In the genomic region with DNA sequence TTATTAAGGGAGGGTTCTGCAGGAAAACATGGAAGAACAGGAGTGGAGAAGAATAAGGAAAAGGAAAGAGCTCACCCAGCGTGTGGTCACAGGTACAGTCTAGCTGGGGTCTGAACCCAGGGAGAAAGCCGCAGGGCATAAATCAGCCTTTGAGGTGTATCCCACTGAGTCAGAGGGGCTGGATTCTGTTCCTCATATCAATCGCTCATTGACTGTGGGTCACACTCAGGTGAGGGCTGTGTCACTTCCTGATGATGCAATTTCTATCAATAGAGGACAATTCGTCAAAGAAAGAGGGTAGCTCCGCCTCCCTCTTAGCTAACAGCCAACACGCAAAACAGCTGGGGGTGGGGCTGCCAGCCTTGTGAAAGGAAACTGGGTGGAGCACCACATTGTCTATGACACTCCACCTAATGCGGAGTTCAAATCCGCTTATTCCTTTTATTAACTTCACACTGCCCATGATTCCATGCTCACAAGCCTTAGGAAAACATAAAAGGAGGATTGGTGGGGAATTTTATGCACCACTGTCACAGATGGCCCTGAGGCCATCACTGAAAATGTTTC, we compare ENCODE assay signal across 1 cellular context.
A peak's percentile ranks its signal among the peaks of the same experiment; 100 is the strongest.
TF ChIP-seq lines count a peak whose summit lies in the region.

No MANE protein-coding gene starts in this region.

TF ChIP-seq in K562, 482 proteins besides CTCF, POLR2A, EP300 and RAD21 (continued from another document and continues in another):
- TF ChIP-seq, protein P1, sequence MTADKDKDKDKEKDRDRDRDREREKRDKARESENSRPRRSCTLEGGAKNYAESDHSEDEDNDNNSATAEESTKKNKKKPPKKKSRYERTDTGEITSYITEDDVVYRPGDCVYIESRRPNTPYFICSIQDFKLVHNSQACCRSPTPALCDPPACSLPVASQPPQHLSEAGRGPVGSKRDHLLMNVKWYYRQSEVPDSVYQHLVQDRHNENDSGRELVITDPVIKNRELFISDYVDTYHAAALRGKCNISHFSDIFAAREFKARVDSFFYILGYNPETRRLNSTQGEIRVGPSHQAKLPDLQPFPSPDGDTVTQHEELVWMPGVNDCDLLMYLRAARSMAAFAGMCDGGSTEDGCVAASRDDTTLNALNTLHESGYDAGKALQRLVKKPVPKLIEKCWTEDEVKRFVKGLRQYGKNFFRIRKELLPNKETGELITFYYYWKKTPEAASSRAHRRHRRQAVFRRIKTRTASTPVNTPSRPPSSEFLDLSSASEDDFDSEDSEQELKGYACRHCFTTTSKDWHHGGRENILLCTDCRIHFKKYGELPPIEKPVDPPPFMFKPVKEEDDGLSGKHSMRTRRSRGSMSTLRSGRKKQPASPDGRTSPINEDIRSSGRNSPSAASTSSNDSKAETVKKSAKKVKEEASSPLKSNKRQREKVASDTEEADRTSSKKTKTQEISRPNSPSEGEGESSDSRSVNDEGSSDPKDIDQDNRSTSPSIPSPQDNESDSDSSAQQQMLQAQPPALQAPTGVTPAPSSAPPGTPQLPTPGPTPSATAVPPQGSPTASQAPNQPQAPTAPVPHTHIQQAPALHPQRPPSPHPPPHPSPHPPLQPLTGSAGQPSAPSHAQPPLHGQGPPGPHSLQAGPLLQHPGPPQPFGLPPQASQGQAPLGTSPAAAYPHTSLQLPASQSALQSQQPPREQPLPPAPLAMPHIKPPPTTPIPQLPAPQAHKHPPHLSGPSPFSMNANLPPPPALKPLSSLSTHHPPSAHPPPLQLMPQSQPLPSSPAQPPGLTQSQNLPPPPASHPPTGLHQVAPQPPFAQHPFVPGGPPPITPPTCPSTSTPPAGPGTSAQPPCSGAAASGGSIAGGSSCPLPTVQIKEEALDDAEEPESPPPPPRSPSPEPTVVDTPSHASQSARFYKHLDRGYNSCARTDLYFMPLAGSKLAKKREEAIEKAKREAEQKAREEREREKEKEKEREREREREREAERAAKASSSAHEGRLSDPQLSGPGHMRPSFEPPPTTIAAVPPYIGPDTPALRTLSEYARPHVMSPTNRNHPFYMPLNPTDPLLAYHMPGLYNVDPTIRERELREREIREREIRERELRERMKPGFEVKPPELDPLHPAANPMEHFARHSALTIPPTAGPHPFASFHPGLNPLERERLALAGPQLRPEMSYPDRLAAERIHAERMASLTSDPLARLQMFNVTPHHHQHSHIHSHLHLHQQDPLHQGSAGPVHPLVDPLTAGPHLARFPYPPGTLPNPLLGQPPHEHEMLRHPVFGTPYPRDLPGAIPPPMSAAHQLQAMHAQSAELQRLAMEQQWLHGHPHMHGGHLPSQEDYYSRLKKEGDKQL (CRISPR knock-in tag; IDR thresholded peaks at IDR 0.05; ENCODE audit: borderline replicate concordance), result no peak
- TF ChIP-seq RNF2 (IDR thresholded peaks at IDR 0.05) (peak; percentile 68; the same call in 1 of the 2 replicates), SIN3A (IDR thresholded peaks at IDR 0.05; ENCODE audit: borderline replicate concordance in 2 of 2, control insufficient read depth in 1 of 2, low read depth in 2 of 2, low read length in 2 of 2) (no peak), SUPT5H (IDR thresholded peaks at IDR 0.05) (no peak), NFE2 (IDR thresholded peaks at IDR 0.05; ENCODE audit: low read depth) (0 out of 2 replicates have a peak, but pooled peaks have one; percentile 18), VEZF1 (CRISPR knock-in tag; IDR thresholded peaks at IDR 0.05) (peak; percentile 86), HCFC1 (IDR thresholded peaks at IDR 0.05; ENCODE audit: low read depth, low read length) (no peak), ZFP30 (CRISPR knock-in tag; IDR thresholded peaks at IDR 0.05; ENCODE audit: borderline replicate concordance) (no peak), TRIM28 (IDR thresholded peaks at IDR 0.05) (no peak), ARID3A (IDR thresholded peaks at IDR 0.05; ENCODE audit: borderline replicate concordance, low read depth, low read length) (no peak), MYNN (IDR thresholded peaks at IDR 0.05) (no peak), MYNN (CRISPR knock-in tag; IDR thresholded peaks at IDR 0.05) (no peak), FOSL1 (tag; conservative IDR thresholded peaks at IDR 0.05) (peak; percentile 90), ZNF395 (CRISPR knock-in tag; IDR thresholded peaks at IDR 0.05) (no peak), ZNF764 (CRISPR knock-in tag; IDR thresholded peaks at IDR 0.05; ENCODE audit: low read depth) (no peak), CBX8 (IDR thresholded peaks at IDR 0.05; ENCODE audit: borderline replicate concordance, extremely low read depth, low read depth, low read length, poor library complexity, severe bottlenecking) (no peak), ETV6 (IDR thresholded peaks at IDR 0.05; ENCODE audit: borderline replicate concordance in 1 of 2, low read depth in 2 of 2, low read length in 1 of 2) (no peak), ETV6 (CRISPR knock-in tag; IDR thresholded peaks at IDR 0.05; ENCODE audit: borderline replicate concordance) (no peak), ZNF263 (CRISPR knock-in tag; IDR thresholded peaks at IDR 0.05; ENCODE audit: borderline replicate concordance) (no peak), CBX1 (IDR thresholded peaks at IDR 0.05; ENCODE audit: low read depth) (no peak), ZNF12 (CRISPR knock-in tag; IDR thresholded peaks at IDR 0.05) (no peak), SMARCC2 (IDR thresholded peaks at IDR 0.05; ENCODE audit: low read depth) (no peak), ZNF124 (CRISPR knock-in tag; IDR thresholded peaks at IDR 0.05) (no peak)
- TF ChIP-seq, protein P2, sequence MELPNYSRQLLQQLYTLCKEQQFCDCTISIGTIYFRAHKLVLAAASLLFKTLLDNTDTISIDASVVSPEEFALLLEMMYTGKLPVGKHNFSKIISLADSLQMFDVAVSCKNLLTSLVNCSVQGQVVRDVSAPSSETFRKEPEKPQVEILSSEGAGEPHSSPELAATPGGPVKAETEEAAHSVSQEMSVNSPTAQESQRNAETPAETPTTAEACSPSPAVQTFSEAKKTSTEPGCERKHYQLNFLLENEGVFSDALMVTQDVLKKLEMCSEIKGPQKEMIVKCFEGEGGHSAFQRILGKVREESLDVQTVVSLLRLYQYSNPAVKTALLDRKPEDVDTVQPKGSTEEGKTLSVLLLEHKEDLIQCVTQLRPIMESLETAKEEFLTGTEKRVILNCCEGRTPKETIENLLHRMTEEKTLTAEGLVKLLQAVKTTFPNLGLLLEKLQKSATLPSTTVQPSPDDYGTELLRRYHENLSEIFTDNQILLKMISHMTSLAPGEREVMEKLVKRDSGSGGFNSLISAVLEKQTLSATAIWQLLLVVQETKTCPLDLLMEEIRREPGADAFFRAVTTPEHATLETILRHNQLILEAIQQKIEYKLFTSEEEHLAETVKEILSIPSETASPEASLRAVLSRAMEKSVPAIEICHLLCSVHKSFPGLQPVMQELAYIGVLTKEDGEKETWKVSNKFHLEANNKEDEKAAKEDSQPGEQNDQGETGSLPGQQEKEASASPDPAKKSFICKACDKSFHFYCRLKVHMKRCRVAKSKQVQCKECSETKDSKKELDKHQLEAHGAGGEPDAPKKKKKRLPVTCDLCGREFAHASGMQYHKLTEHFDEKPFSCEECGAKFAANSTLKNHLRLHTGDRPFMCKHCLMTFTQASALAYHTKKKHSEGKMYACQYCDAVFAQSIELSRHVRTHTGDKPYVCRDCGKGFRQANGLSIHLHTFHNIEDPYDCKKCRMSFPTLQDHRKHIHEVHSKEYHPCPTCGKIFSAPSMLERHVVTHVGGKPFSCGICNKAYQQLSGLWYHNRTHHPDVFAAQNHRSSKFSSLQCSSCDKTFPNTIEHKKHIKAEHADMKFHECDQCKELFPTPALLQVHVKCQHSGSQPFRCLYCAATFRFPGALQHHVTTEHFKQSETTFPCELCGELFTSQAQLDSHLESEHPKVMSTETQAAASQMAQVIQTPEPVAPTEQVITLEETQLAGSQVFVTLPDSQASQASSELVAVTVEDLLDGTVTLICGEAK (IDR thresholded peaks at IDR 0.05), result no peak
- TF ChIP-seq, protein P2 (CRISPR knock-in tag; IDR thresholded peaks at IDR 0.05), result no peak
- TF ChIP-seq, protein P3, sequence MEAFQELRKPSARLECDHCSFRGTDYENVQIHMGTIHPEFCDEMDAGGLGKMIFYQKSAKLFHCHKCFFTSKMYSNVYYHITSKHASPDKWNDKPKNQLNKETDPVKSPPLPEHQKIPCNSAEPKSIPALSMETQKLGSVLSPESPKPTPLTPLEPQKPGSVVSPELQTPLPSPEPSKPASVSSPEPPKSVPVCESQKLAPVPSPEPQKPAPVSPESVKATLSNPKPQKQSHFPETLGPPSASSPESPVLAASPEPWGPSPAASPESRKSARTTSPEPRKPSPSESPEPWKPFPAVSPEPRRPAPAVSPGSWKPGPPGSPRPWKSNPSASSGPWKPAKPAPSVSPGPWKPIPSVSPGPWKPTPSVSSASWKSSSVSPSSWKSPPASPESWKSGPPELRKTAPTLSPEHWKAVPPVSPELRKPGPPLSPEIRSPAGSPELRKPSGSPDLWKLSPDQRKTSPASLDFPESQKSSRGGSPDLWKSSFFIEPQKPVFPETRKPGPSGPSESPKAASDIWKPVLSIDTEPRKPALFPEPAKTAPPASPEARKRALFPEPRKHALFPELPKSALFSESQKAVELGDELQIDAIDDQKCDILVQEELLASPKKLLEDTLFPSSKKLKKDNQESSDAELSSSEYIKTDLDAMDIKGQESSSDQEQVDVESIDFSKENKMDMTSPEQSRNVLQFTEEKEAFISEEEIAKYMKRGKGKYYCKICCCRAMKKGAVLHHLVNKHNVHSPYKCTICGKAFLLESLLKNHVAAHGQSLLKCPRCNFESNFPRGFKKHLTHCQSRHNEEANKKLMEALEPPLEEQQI (IDR thresholded peaks at IDR 0.05), result no peak
- TF ChIP-seq, protein P4, sequence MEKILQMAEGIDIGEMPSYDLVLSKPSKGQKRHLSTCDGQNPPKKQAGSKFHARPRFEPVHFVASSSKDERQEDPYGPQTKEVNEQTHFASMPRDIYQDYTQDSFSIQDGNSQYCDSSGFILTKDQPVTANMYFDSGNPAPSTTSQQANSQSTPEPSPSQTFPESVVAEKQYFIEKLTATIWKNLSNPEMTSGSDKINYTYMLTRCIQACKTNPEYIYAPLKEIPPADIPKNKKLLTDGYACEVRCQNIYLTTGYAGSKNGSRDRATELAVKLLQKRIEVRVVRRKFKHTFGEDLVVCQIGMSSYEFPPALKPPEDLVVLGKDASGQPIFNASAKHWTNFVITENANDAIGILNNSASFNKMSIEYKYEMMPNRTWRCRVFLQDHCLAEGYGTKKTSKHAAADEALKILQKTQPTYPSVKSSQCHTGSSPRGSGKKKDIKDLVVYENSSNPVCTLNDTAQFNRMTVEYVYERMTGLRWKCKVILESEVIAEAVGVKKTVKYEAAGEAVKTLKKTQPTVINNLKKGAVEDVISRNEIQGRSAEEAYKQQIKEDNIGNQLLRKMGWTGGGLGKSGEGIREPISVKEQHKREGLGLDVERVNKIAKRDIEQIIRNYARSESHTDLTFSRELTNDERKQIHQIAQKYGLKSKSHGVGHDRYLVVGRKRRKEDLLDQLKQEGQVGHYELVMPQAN (IDR thresholded peaks at IDR 0.05; ENCODE audit: borderline replicate concordance), result no peak
